Comparison of ENCODE assay signal across 8 cellular contexts in the genomic region with DNA sequence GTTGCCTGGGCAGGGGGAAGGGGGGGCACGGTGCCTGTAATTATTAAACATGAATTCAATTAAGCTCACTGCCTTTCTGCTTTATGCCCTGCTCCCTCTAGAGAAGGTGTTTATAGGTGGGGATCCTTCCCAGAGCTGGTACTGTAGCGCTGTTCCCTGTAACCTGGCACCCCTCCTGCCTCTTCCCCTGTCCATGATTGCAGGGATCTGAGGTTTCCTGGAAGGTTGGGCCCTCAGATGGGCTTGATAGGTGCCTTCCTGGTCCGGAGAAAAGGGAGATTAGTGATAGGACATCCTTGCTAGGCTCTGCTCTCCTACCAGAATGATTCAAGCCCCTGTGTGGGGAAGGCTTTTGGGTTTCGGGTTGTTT. TPM values are rescaled to one million over a fixed set of nuclear protein-coding genes. Genes with fewer than 3 reads are reported as not detected.
A peak's percentile ranks its signal among the peaks of the same experiment; 100 is the strongest.
DNase-seq lines count a peak whose midpoint lies in the region; ATAC-seq, FAIRE-seq and TF ChIP-seq lines count a peak whose summit lies in the region.

No MANE protein-coding gene starts in this region.

- peaks cover 32% of the 10 kb centered on the region for H3K4me1 Mint-ChIP-seq in neural crest cell

- peaks cover 5% of the 10 kb centered on the region for H3K27me3 Mint-ChIP-seq in neural crest cell (ENCODE audit: low read depth)

- no peaks in the 10 kb centered on the region for H3K9me3 Mint-ChIP-seq in neural crest cell

- FAIRE-seq in HTR-8/SVneo (lab: Jason Lieb, UNC): no peak

- no peak for TF ChIP-seq CTCF in neural crest cell (conservative IDR thresholded peaks at IDR 0.05)

- H3K27ac Mint-ChIP-seq in neural crest cell (ENCODE audit: unreplicated experiment): peak overlapping the region; percentile 94

- H3K27ac ChIP-seq in cingulate gyrus (ENCODE audit: low read depth, low read length): peak overlapping the region; percentile 88

- H3K36me3 Mint-ChIP-seq in neural crest cell (ENCODE audit: low read depth): peaks cover 9% of the 10 kb centered on the region

- DNase-seq in NCI-H1105 treated with DMSO at 0.1 percent for 48 hours (lab: John Stamatoyannopoulos, UW) (peak; percentile 72), neural crest cell (ENCODE audit: low read depth, low spot score) (no peak), HTR-8/SVneo (ENCODE audit: insufficient read length, low spot score) (no peak), HPDE6-E6E7 (ENCODE audit: extremely low spot score) (no peak)

- peak overlapping the region; percentile 87 for H3K4me3 Mint-ChIP-seq in neural crest cell

- peak; percentile 4 for ATAC-seq in GM21515 (IDR thresholded peaks at IDR 0.05; ENCODE audit: unreplicated experiment)
- ATAC-seq in HG02981 (IDR thresholded peaks at IDR 0.05; ENCODE audit: unreplicated experiment): no peak
- no peak for ATAC-seq in GM19463 (IDR thresholded peaks at IDR 0.05; ENCODE audit: unreplicated experiment)

RNA-seq across cellular contexts. Expression of gene FAM131A, which starts 2.1 kb away (rescaled TPM):
- 17.4 and 19.7 TPM in 2 replicates for total RNA-seq in neural crest cell

RNA-seq across cellular contexts. Expression of gene EIF4G1, which starts 20.9 kb away (rescaled TPM):
- 520 and 529 TPM in 2 replicates for total RNA-seq in neural crest cell

RNA-seq across cellular contexts. Expression of gene CLCN2, which starts 26.1 kb away (rescaled TPM):
- total RNA-seq in neural crest cell: 23.6 and 27.8 TPM in 2 replicates

RNA-seq across cellular contexts. Expression of gene POLR2H, which starts 26.2 kb away (rescaled TPM):
- 94.5 and 98.9 TPM in 2 replicates for total RNA-seq in neural crest cell

RNA-seq across cellular contexts. Expression of gene PSMD2, which starts 36.2 kb away (rescaled TPM):
- total RNA-seq in neural crest cell: 359 and 378 TPM in 2 replicates
